ENCODE assay signal across 11 cellular contexts in genomic region chr3:32455609-32456428, GRCh38. TPM values are rescaled to one million over a fixed set of nuclear protein-coding genes. Genes with fewer than 3 reads are reported as not detected.
DNase-seq lines count a peak whose midpoint lies in the region; ATAC-seq and TF ChIP-seq lines count a peak whose summit lies in the region.
"Had no signal": no experiment of that assay in that cellular context is flagged by ENCODE, and none has a peak within 500 bp of the region (broad histone marks: within the 10 kb centered on the region; RNA-seq: fewer than 3 reads in every experiment).

No MANE protein-coding gene starts in this region.

- no peaks in the 10 kb centered on the region for H3K36me3 ChIP-seq in endodermal cell (ENCODE audit: control insufficient read depth, insufficient read depth, low read length)
- peaks cover 0 to 38% (median 10%) of the 10 kb centered on the region in 4 donors for H3K36me3 ChIP-seq in stomach

- H3K4me3 ChIP-seq in endodermal cell (ENCODE audit: low read length) (no peak overlapping the region), stomach (no peak overlapping the region)

- no peak for ATAC-seq in T-helper 17 cell

- H3K27me3 Mint-ChIP-seq in activated naive CD4-positive, alpha-beta T cell treated with anti-CD3 and anti-CD28 coated beads for 36 hours (ENCODE audit: low read depth): no peaks in the 10 kb centered on the region
- H3K27me3 Mint-ChIP-seq in T-helper 17 cell (no peaks in the 10 kb centered on the region), endodermal cell (ENCODE audit: insufficient read depth) (peaks cover 59% of the 10 kb centered on the region)

- peaks cover 19% of the 10 kb centered on the region for H3K36me3 Mint-ChIP-seq in activated naive CD4-positive, alpha-beta T cell treated with anti-CD3 and anti-CD28 coated beads for 36 hours (ENCODE audit: low read depth)
- H3K36me3 Mint-ChIP-seq in T-helper 17 cell (ENCODE audit: low read depth) (peaks cover 3% of the 10 kb centered on the region), endodermal cell (ENCODE audit: low read depth) (peaks cover 8% of the 10 kb centered on the region)

- TF ChIP-seq CTCF in endodermal cell (conservative IDR thresholded peaks at IDR 0.05) (no peak), stomach (IDR thresholded peaks at IDR 0.05) (no peak)

- TF ChIP-seq EP300 in stomach (IDR thresholded peaks at IDR 0.05): no peak

- 77 to 81% methylated on average over 8 to 15 of the region's 15 CpGs for WGBS in endodermal cell (ENCODE audit: insufficient coverage in 1 of 2, insufficient read length in 1 of 2), 2 experiments
- 80 to 92% (median 86%) methylated on average over 13 to 15 of the region's 15 CpGs for WGBS in stomach, 5 donors

- H3K27me3 ChIP-seq in endodermal cell (ENCODE audit: control insufficient read depth, insufficient read depth, low read length, poor library complexity, severe bottlenecking) (peaks cover 87% of the 10 kb centered on the region), stomach (no peaks in the 10 kb centered on the region)

- no peak for DNase-seq in activated naive CD4-positive, alpha-beta T cell treated with anti-CD3 and anti-CD28 coated beads for 36 hours
- no peak for DNase-seq in activated naive CD4-positive, alpha-beta T cell (lab: John Stamatoyannopoulos, UW)
- DNase-seq in T-helper 17 cell (no peak), endodermal cell (no peak), stomach (peak; percentile 17), NCI-H1048 (lab: John Stamatoyannopoulos, UW) (no peak), DMS53 (lab: John Stamatoyannopoulos, UW) (no peak), H4 (ENCODE audit: low spot score) (no peak)
- DNase-seq: activated effector memory CD4-positive, alpha-beta T cell treated with Interleukin-2 at 50 U/mL for 16 hours; Kasumi-1; NCI-H2107 had no signal

- no peak overlapping the region for H3K27ac ChIP-seq in endodermal cell (ENCODE audit: low read depth, low read length)
- H3K27ac ChIP-seq in stomach: peak overlapping the region in 1 of 5 donors; percentile 41

- CTCF ChIA-PET in activated naive CD4-positive, alpha-beta T cell treated with anti-CD3 and anti-CD28 coated beads for 36 hours (lab: Charles Lee): interaction anchor here (1.0 to 2.4 kb wide), 9 partner anchors 12 to 81 kb away, joined by 3 to 8 read pairs (median 3); no protein-coding TSS in a partner anchor

- no peaks in the 10 kb centered on the region for H3K9me3 ChIP-seq in T-helper 17 cell (ENCODE audit: control insufficient read depth, low read length, poor library complexity, severe bottlenecking)
- no peaks in the 10 kb centered on the region for H3K9me3 ChIP-seq in endodermal cell (ENCODE audit: control insufficient read depth, low read length)
- H3K9me3 ChIP-seq in stomach: no peaks in the 10 kb centered on the region

- intact Hi-C loops in activated naive CD4-positive, alpha-beta T cell treated with anti-CD3 and anti-CD28 coated beads for 36 hours (cut with micrococcal nuclease): no loop called here
- intact Hi-C loops in stomach (cut with DNase I; ENCODE audit: low total_unique reads): no loop called here

- peak overlapping the region; percentile 74 for H3K27ac Mint-ChIP-seq in activated naive CD4-positive, alpha-beta T cell treated with anti-CD3 and anti-CD28 coated beads for 36 hours
- no peak overlapping the region for H3K27ac Mint-ChIP-seq in T-helper 17 cell
- peak overlapping the region; percentile 3 for H3K27ac Mint-ChIP-seq in endodermal cell

- peaks cover 47% of the 10 kb centered on the region for H3K4me1 Mint-ChIP-seq in activated naive CD4-positive, alpha-beta T cell treated with anti-CD3 and anti-CD28 coated beads for 36 hours (ENCODE audit: low read depth)
- peaks cover 40% of the 10 kb centered on the region for H3K4me1 Mint-ChIP-seq in T-helper 17 cell
- H3K4me1 Mint-ChIP-seq in endodermal cell: peaks cover 36% of the 10 kb centered on the region

- no peak overlapping the region for H3K9ac ChIP-seq in endodermal cell (ENCODE audit: extremely low read depth, low read length, poor library complexity, severe bottlenecking)

- H3K4me3 Mint-ChIP-seq in activated naive CD4-positive, alpha-beta T cell treated with anti-CD3 and anti-CD28 coated beads for 36 hours: no peak overlapping the region
- peak overlapping the region; percentile 55 for H3K4me3 Mint-ChIP-seq in T-helper 17 cell
- no peak overlapping the region for H3K4me3 Mint-ChIP-seq in endodermal cell

- no peaks in the 10 kb centered on the region for H3K9me3 Mint-ChIP-seq in activated naive CD4-positive, alpha-beta T cell treated with anti-CD3 and anti-CD28 coated beads for 36 hours
- H3K9me3 Mint-ChIP-seq in endodermal cell: no peaks in the 10 kb centered on the region

- H3K4me1 ChIP-seq in endodermal cell (ENCODE audit: control insufficient read depth, insufficient read depth, low read length): peaks cover 12% of the 10 kb centered on the region
- H3K4me1 ChIP-seq in stomach: peaks cover 0 to 34% (median 8%) of the 10 kb centered on the region in 4 donors

- TF ChIP-seq POLR2A in stomach (IDR thresholded peaks at IDR 0.05): no peak

RNA-seq across cellular contexts. Expression of gene CMTM6, which starts 46.8 kb away (rescaled TPM):
- total RNA-seq in activated naive CD4-positive, alpha-beta T cell treated with anti-CD3 and anti-CD28 coated beads for 36 hours: 10 to 100 TPM; 43.7 to 44.3 TPM
- total RNA-seq in T-helper 17 cell (10 to 100 TPM; 97.2 to 99.3 TPM), endodermal cell (10 to 100 TPM; 58.3 to 62.4 TPM), stomach (100 to 1,000 TPM in 1 of 5 donors, 10 to 100 TPM in 3, 1 to 10 TPM in 1; 5.8 to 133 (median 21.4) TPM)
- polyA plus RNA-seq in endodermal cell (2013, experiment 1 of 2): 40.1 TPM
- polyA plus RNA-seq in endodermal cell (2013, experiment 2 of 2): 40.0 TPM
- polyA plus RNA-seq in stomach: 10 to 100 TPM; 12.5 to 17.1 (median 13.2) TPM
- 72.0 and 74.1 TPM in 2 replicates for total RNA-seq in H4 (2014; rRNA removed; shearing (Covaris generic))
